ENCODE assay signal across 9 cellular contexts in the genomic region with DNA sequence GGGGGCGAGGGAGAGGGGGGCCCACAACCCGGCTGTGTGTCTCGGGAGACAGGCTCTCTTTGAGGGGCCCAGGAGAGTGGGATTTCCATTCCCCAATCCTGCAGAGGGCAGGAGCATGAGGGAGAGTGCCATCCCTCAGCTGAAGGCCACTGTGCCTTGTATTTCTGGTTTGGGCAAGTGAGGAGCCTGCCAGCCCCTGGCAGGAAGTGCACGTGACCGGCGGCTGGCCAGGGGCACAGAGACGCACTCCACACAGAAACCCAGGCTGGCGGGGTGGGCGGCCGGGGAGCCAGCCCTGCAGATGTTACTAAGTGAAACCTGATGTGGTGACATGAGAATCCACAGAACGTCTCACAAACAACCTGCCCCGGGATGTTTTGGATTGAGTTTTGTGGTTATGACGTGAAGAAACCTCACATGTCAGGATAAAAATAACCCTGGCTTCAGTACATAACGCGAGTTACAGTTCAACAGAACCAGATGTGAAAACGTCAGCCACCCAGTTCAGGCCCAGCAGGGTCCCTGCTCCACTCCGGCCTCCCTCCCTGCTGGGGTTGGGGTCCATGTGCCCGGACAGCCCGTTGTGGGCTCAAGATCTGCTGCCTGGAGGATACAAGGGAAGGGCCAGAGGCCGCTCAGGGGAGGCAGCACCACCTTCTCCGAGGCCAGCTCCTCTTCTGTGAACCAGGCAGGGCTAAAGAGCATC. TPM values are rescaled to one million over a fixed set of nuclear protein-coding genes. Genes with fewer than 3 reads are reported as not detected.
DNase-seq lines count a peak whose midpoint lies in the region; ATAC-seq and TF ChIP-seq lines count a peak whose summit lies in the region.
"Had no signal": no experiment of that assay in that cellular context is flagged by ENCODE, and none has a peak within 500 bp of the region (broad histone marks: within the 10 kb centered on the region; RNA-seq: fewer than 3 reads in every experiment).

No MANE protein-coding gene starts in this region.

- H3K9ac ChIP-seq in DND-41 (ENCODE audit: low read depth, low read length): no peak overlapping the region

- intact Hi-C loops in cardiac septum (cut with DNase I): loop anchor here (1.0 kb wide), 1 partner anchor 55 kb away; no protein-coding TSS in a partner anchor

- no peaks in the 10 kb centered on the region for H3K9me3 ChIP-seq in DND-41 (ENCODE audit: insufficient read depth, low read length, severe bottlenecking)

- H4K20me1 ChIP-seq in DND-41 (ENCODE audit: insufficient read depth, low read length): 0 out of 2 replicates have a peak, but pooled peaks cover 4% of the 10 kb centered on the region

- H3K4me3 ChIP-seq in DND-41 (ENCODE audit: low read depth in 1 of 2, low read length in 2 of 2): no peak overlapping the region
- H3K4me3 ChIP-seq: K562 had no signal

- H3K27ac ChIP-seq in DND-41 (ENCODE audit: low read length): 0 out of 2 replicates have a peak overlapping the region, but pooled peaks have one; percentile 38

- no peak for TF ChIP-seq CTCF in DND-41 (IDR thresholded peaks at IDR 0.05; ENCODE audit: borderline replicate concordance, extremely low read depth, low read length, poor library complexity, severe bottlenecking)

- no peak for DNase-seq in DND-41
- DNase-seq in MV-4-11 (lab: John Stamatoyannopoulos, UW): peak; percentile 94
- DNase-seq in activated gamma-delta T cell treated with Interleukin-2 at 50 U/mL for 16 hours: peak; percentile 47
- DNase-seq in cardiac septum (ENCODE audit: low spot score): peak; percentile 84
- peak; percentile 5 to 39 for DNase-seq in stimulated activated CD4-positive, alpha-beta T cell treated with anti-CD3 and anti-CD28 coated beads, Interleukin-1b, Interleukin-23, amount 100 ng/mL, for 4 hours (ENCODE audit: low read depth in 2 of 2)
- no peak for DNase-seq in NCI-H526 (lab: John Stamatoyannopoulos, UW)
- DNase-seq in cerebellar cortex (ENCODE audit: low spot score): no peak

- no peaks in the 10 kb centered on the region for H3K79me2 ChIP-seq in DND-41 (ENCODE audit: insufficient read depth, low read length)

- no peaks in the 10 kb centered on the region for H3K4me1 ChIP-seq in DND-41 (ENCODE audit: insufficient read depth, low read length)

- ATAC-seq in DND-41 (ENCODE audit: insufficient read depth, low read depth) (no peak), GM21737 (IDR thresholded peaks at IDR 0.05; ENCODE audit: unreplicated experiment) (peak; percentile 93)

- no peak overlapping the region for H3K4me2 ChIP-seq in DND-41 (ENCODE audit: insufficient read depth, low read length)

- H3K36me3 ChIP-seq in DND-41 (ENCODE audit: insufficient read depth, low read length): peaks cover 38% of the 10 kb centered on the region

- H2AFZ ChIP-seq in DND-41 (ENCODE audit: low read depth, low read length): no peak overlapping the region

- H3K27me3 ChIP-seq in DND-41 (ENCODE audit: insufficient read depth, low read length, poor library complexity): no peaks in the 10 kb centered on the region

RNA-seq across cellular contexts. Expression of gene MTSS2, which starts 51.7 kb away (rescaled TPM):
- 63.4 TPM for total RNA-seq in cardiac septum

Comparison
In these comparisons a context has a peak if more than half of its experiments do, and no peak if none do; other contexts are left out.
1. DNase-seq: peak in MV-4-11 (single experiment), activated gamma-delta T cell treated with Interleukin-2 at 50 U/mL for 16 hours (single experiment), cardiac septum (single experiment) and stimulated activated CD4-positive, alpha-beta T cell treated with anti-CD3 and anti-CD28 coated beads, Interleukin-1b, Interleukin-23, amount 100 ng/mL, for 4 hours (2 of 2); none in DND-41 (single experiment), NCI-H526 (0 of 2) and cerebellar cortex (single experiment).